In the genomic region with DNA sequence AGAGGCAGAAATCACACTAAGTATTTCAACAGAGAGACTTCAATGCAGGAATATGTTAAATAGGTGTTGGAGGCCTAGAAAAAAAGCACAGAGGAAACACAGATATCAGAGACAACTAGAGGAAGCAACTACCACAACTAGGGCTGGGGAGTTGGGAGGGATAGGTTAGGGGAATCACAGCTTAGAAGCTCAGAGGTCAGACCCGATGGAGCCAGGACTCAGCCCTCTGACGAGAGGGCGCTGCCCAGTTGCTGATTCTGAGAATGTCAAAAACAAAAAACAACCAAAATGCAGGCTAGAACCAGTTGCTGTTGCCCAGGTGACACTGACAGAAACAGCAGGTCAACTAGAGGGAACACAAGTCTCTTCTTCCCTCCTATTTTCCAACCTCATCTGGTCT, we compare ENCODE assay signal across 21 cellular contexts. TPM values are rescaled to one million over a fixed set of nuclear protein-coding genes. Genes with fewer than 3 reads are reported as not detected.
DNase-seq lines count a peak whose midpoint lies in the region; ATAC-seq, FAIRE-seq and TF ChIP-seq lines count a peak whose summit lies in the region.
"Had no signal": no experiment of that assay in that cellular context is flagged by ENCODE, and none has a peak within 500 bp of the region (broad histone marks: within the 10 kb centered on the region; RNA-seq: fewer than 3 reads in every experiment).

No MANE protein-coding gene starts in this region.

- peak; percentile 72 for FAIRE-seq in urothelium cell line (lab: Jason Lieb, UNC)
- FAIRE-seq: TTC549 had no signal

- no peak overlapping the region for H3K27ac Mint-ChIP-seq in activated naive CD4-positive, alpha-beta T cell treated with anti-CD3 and anti-CD28 coated beads, Interleukin-2, amount 50 U/mL, for 72 hours
- H3K27ac Mint-ChIP-seq: activated naive CD8-positive, alpha-beta T cell treated with anti-CD3 and anti-CD28 coated beads for 36 hours; CD4-positive, alpha-beta memory T cell; memory B cell had no signal

- peaks cover 0 to 12% of the 10 kb centered on the region in 2 donors for H3K36me3 Mint-ChIP-seq in activated naive CD4-positive, alpha-beta T cell treated with anti-CD3 and anti-CD28 coated beads, Interleukin-2, amount 50 U/mL, for 72 hours

- no peaks in the 10 kb centered on the region for H3K9me3 ChIP-seq in KOPT-K1 (ENCODE audit: insufficient read depth, low read length, poor library complexity, severe bottlenecking)
- H3K9me3 ChIP-seq: HAP-1, thyroid gland had no signal

- ATAC-seq in activated naive CD4-positive, alpha-beta T cell treated with anti-CD3 and anti-CD28 coated beads, Interleukin-2, amount 50 U/mL, for 72 hours, result peak; percentile 1 to 9
- ATAC-seq in left colon, result peak; percentile 24
- ATAC-seq in omental fat pad (ENCODE audit: low FRiP score), result no peak

- H3K9me3 Mint-ChIP-seq in activated naive CD4-positive, alpha-beta T cell treated with anti-CD3 and anti-CD28 coated beads, Interleukin-2, amount 50 U/mL, for 72 hours, result peaks cover 0 to 9% of the 10 kb centered on the region in 2 donors
- H3K9me3 Mint-ChIP-seq: activated naive CD8-positive, alpha-beta T cell treated with anti-CD3 and anti-CD28 coated beads for 36 hours; CD4-positive, alpha-beta memory T cell; memory B cell; neural crest cell had no signal

- H3K36me3 ChIP-seq in KOPT-K1 (ENCODE audit: insufficient read depth, low read length), result no peaks in the 10 kb centered on the region
- H3K36me3 ChIP-seq: brain microvascular endothelial cell, HAP-1 had no signal

- no peak for TF ChIP-seq CTCF in omental fat pad (IDR thresholded peaks at IDR 0.05)

- H3K27ac ChIP-seq in KOPT-K1 (ENCODE audit: low read depth, low read length, poor library complexity, severe bottlenecking), result peak overlapping the region; percentile 76
- H3K27ac ChIP-seq: brain microvascular endothelial cell, hepatocyte, thyroid gland had no signal

- intact Hi-C loops in left colon (cut with DNase I, micrococcal nuclease), result no loop called here

- DNase-seq in activated naive CD4-positive, alpha-beta T cell treated with anti-CD3 and anti-CD28 coated beads, Interleukin-2, amount 50 U/mL, for 72 hours (ENCODE audit: low spot score in 2 of 2), result no peak
- no peak for DNase-seq in activated naive CD4-positive, alpha-beta T cell treated with Interleukin-2 at 50 U/mL for 16 hours
- DNase-seq in left colon (no peak), urothelium cell line (ENCODE audit: low spot score) (no peak), omental fat pad (ENCODE audit: low spot score) (no peak), NCI-H2081 treated with DMSO at 0.1 percent for 48 hours (lab: John Stamatoyannopoulos, UW) (no peak), NCI-H1092 (lab: John Stamatoyannopoulos, UW) (no peak)
- DNase-seq: activated CD4-positive, alpha-beta T cell treated with anti-CD3 and anti-CD28 coated beads, Interleukin-2, amount 50 U/mL, for 1 hour; brain microvascular endothelial cell; cortex of kidney; Kasumi-1; thyroid gland had no signal

RNA-seq across cellular contexts. Expression of a gene that starts 2.9 kb away (rescaled TPM):
- not detected for total RNA-seq in activated naive CD4-positive, alpha-beta T cell treated with anti-CD3 and anti-CD28 coated beads, Interleukin-2, amount 50 U/mL, for 72 hours
- not detected for total RNA-seq in left colon
- under 1 TPM in 1 of 4 donors, not detected in 3; 0.31 TPM for total RNA-seq in omental fat pad
- total RNA-seq: activated naive CD8-positive, alpha-beta T cell treated with anti-CD3 and anti-CD28 coated beads for 36 hours; CD4-positive, alpha-beta memory T cell; endothelial cell of umbilical vein; hepatocyte; thyroid gland had no signal

RNA-seq across cellular contexts. Expression of a gene that starts 54.9 kb away (rescaled TPM):
- total RNA-seq in activated naive CD4-positive, alpha-beta T cell treated with anti-CD3 and anti-CD28 coated beads, Interleukin-2, amount 50 U/mL, for 72 hours, result 1 to 10 TPM; 8.7 to 9.7 TPM
- 10 to 100 TPM; 30.6 to 52.3 TPM for total RNA-seq in left colon
- total RNA-seq in omental fat pad, result 10 to 100 TPM; 14.9 to 18.2 (median 15.3) TPM
